Comparison of ENCODE assay signal across 9 cellular contexts in the genomic region with DNA sequence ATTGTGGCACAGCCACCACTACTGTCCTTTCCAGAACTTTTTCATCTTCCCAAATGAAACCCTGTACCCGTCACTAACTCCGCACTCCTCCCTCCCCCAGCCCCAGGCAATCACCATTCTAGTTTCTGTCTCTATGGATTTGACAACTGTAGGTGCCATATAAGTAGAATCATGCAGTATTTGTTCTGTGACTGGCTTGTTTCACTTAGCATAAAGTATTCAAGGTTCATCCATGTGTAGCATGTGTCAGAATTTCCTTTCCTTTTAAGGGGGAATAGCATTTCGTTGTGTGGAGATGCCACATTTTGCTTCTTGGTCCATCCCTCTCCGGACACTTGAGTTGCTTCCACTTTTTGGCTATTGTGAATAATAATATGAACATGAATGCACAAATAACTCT. TPM values are rescaled to one million over a fixed set of nuclear protein-coding genes. Genes with fewer than 3 reads are reported as not detected.
DNase-seq lines count a peak whose midpoint lies in the region; ATAC-seq and TF ChIP-seq lines count a peak whose summit lies in the region.
"Had no signal": no experiment of that assay in that cellular context is flagged by ENCODE, and none has a peak within 500 bp of the region (broad histone marks: within the 10 kb centered on the region; RNA-seq: fewer than 3 reads in every experiment).

No MANE protein-coding gene starts in this region.

- no peaks in the 10 kb centered on the region for H3K9me3 ChIP-seq in SJCRH30 (replicated peaks)
- no peaks in the 10 kb centered on the region for H3K9me3 ChIP-seq in spleen

- H3K4me3 ChIP-seq in SJCRH30 (peak overlapping the region; percentile 86), fibroblast of villous mesenchyme (ENCODE audit: low read depth, low read length) (peak overlapping the region; percentile 83), spleen (peak overlapping the region in 7 of 8 donors; percentile 62 to 82 (median 70))

- no peak for TF ChIP-seq CTCF in fibroblast of villous mesenchyme (IDR thresholded peaks at IDR 0.05; ENCODE audit: insufficient read depth, low read depth, low read length)
- TF ChIP-seq CTCF in spleen (IDR thresholded peaks at IDR 0.05 in 8 of 11, conservative IDR thresholded peaks at IDR 0.05 in 3 of 11) = no peak

- intact Hi-C loops in spleen (cut with DNase I; ENCODE audit: low total_unique reads) = no loop called here

- DNase-seq in NCI-H510A treated with DMSO at 0.1 percent for 48 hours (lab: John Stamatoyannopoulos, UW) = peak; percentile 18
- DNase-seq in NCI-H510A (lab: John Stamatoyannopoulos, UW) = no peak
- DNase-seq in SJCRH30 = peak in 1 of 2 experiments; percentile 28
- DNase-seq in fibroblast of villous mesenchyme (ENCODE audit: low read depth) = no peak
- no peak for DNase-seq in spleen
- DNase-seq in NCI-H446 (lab: John Stamatoyannopoulos, UW) = no peak
- no peak for DNase-seq in NCI-H345 (lab: John Stamatoyannopoulos, UW)

- WGBS in spleen, 5 donors = 55 to 75% (median 59%) methylated on average over 4 of the region's 4 CpGs

- no peak for TF ChIP-seq POLR2A in spleen (IDR thresholded peaks at IDR 0.05)

- no peaks in the 10 kb centered on the region for H3K27me3 ChIP-seq in SJCRH30
- no peaks in the 10 kb centered on the region for H3K27me3 ChIP-seq in spleen (replicated peaks in 1 of 7)

- H3K27ac ChIP-seq in SJCRH30 (peak overlapping the region; percentile 82; the same call in 1 of the 2 replicates), spleen (peak overlapping the region in 4 of 8 donors; percentile 62 to 86 (median 80))

- H3K36me3 ChIP-seq in SJCRH30 = peaks cover 17% of the 10 kb centered on the region
- H3K36me3 ChIP-seq in spleen = no peaks in the 10 kb centered on the region

- no peak for ATAC-seq in HG03135 (IDR thresholded peaks at IDR 0.05; ENCODE audit: unreplicated experiment)

- H3K4me1 ChIP-seq in SJCRH30 = peaks cover 13% of the 10 kb centered on the region
- peaks cover 5 to 47% (median 27%) of the 10 kb centered on the region in 6 donors for H3K4me1 ChIP-seq in spleen

RNA-seq across cellular contexts. Expression of gene CKAP2L, which starts 0.8 kb away (rescaled TPM):
- 31.0 and 33.7 TPM in 2 replicates for total RNA-seq in SJCRH30 (2014; rRNA removed; shearing (Covaris generic))
- total RNA-seq in fibroblast of villous mesenchyme (6.8 and 10.4 TPM in 2 replicates), spleen (1 to 10 TPM in 6 of 7 donors, under 1 TPM in 1; 0.55 to 3.5 (median 2.1) TPM)
- 1 to 10 TPM in 1 of 3 donors, under 1 TPM in 2; 0.20 to 1.3 (median 0.83) TPM for polyA plus RNA-seq in spleen

RNA-seq across cellular contexts. Expression of gene IL1A, which starts 19.0 kb away (rescaled TPM):
- total RNA-seq in SJCRH30 (2014; rRNA removed; shearing (Covaris generic)) = not detected in 2 replicates
- total RNA-seq in fibroblast of villous mesenchyme (0.32 and 0.43 TPM in 2 replicates), spleen (under 1 TPM in 5 of 7 donors, not detected in 2; 0.22 to 0.98 (median 0.70) TPM)
- 1 to 10 TPM in 1 of 3 donors, under 1 TPM in 2; 0.21 to 1.6 (median 0.67) TPM for polyA plus RNA-seq in spleen
- total RNA-seq: left cardiac atrium had no signal

RNA-seq across cellular contexts. Expression of gene NT5DC4, which starts 44.4 kb away (rescaled TPM):
- total RNA-seq in SJCRH30 (2014; rRNA removed; shearing (Covaris generic)) = not detected in 2 replicates
- total RNA-seq in fibroblast of villous mesenchyme = not detected in 2 replicates
- total RNA-seq in spleen = 1 to 10 TPM in 6 of 7 donors, under 1 TPM in 1; 0.28 to 3.8 (median 2.2) TPM
- polyA plus RNA-seq in spleen = under 1 TPM; 0.47 to 0.83 (median 0.72) TPM
- total RNA-seq: left cardiac atrium had no signal
